In the genomic region with DNA sequence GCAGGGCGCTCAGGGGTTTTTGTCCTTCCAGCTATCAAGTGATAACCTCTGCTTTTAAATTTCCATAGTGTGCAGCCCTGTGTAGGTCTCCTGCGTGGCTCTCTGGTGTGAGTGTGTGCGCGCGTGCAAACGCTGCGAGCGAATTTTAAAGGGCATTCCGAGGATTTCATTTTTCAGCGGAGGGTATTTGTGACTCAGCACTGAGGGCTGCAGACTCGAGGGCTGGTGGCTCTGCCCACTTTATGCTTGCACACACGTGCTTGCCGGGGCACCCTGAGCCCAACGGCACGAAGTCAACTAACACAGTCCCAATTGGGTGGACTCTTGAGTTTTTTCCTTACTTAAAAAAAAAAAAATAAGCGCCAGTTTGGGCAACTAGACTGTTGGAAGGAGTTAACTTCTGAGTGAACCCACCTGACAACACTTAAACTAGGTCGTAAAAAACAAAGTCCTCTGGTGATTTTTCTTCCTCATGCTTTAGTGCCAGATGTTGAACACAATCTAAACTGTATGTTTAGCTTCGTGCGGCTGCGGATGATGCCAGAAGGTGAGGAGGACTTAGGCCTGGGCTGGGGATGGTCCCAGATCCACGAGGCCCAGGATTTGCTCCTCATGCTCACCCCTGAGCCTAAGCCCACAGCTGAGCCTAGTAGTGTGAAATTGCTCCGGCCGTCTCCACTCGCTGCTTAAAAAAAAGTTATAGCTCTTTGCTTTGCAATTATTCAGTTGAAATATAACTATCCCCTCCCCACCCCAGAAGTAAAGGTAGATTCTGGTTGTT, we compare ENCODE assay signal across 8 cellular contexts. TPM values are rescaled to one million over a fixed set of nuclear protein-coding genes. Genes with fewer than 3 reads are reported as not detected.
DNase-seq lines count a peak whose midpoint lies in the region; ATAC-seq lines count a peak whose summit lies in the region.

No MANE protein-coding gene starts in this region.

- no peak for DNase-seq in T-helper 2 cell treated with Interferon-gamma antibody and Interleukin-4, amounts not matched to agents 5 μg/mL and 100 μg/mL, for 36 hours (ENCODE audit: low spot score)
- no peak for DNase-seq in T-helper 2 cell
- DNase-seq in SW480 (ENCODE audit: low spot score): peak; percentile 65
- DNase-seq in stimulated activated naive B cell treated with anti-CD40 and anti-IgM and Interleukin-4, amounts not matched to agents 10 μg/mL and 1 μg/mL and 100 μg/mL, for 72 hours: no peak
- DNase-seq in SIG-M5 (lab: John Stamatoyannopoulos, UW): no peak
- DNase-seq in left lobe of liver (ENCODE audit: low spot score): no peak

- H3K27ac Mint-ChIP-seq in T-helper 2 cell treated with Interferon-gamma antibody and Interleukin-4, amounts not matched to agents 5 μg/mL and 100 μg/mL, for 36 hours: no peak overlapping the region
- H3K27ac Mint-ChIP-seq in stimulated activated naive B cell treated with anti-CD40 and anti-IgM and Interleukin-4, amounts not matched to agents 10 μg/mL and 1 μg/mL and 100 μg/mL, for 72 hours: peak overlapping the region; percentile 37

- no peaks in the 10 kb centered on the region for H3K9me3 Mint-ChIP-seq in T-helper 2 cell treated with Interferon-gamma antibody and Interleukin-4, amounts not matched to agents 5 μg/mL and 100 μg/mL, for 36 hours
- no peaks in the 10 kb centered on the region for H3K9me3 Mint-ChIP-seq in stimulated activated naive B cell treated with anti-CD40 and anti-IgM and Interleukin-4, amounts not matched to agents 10 μg/mL and 1 μg/mL and 100 μg/mL, for 72 hours

- peaks cover 2% of the 10 kb centered on the region for H3K36me3 Mint-ChIP-seq in T-helper 2 cell treated with Interferon-gamma antibody and Interleukin-4, amounts not matched to agents 5 μg/mL and 100 μg/mL, for 36 hours (ENCODE audit: low read depth)
- H3K36me3 Mint-ChIP-seq in stimulated activated naive B cell treated with anti-CD40 and anti-IgM and Interleukin-4, amounts not matched to agents 10 μg/mL and 1 μg/mL and 100 μg/mL, for 72 hours: no peaks in the 10 kb centered on the region

- peaks cover 81% of the 10 kb centered on the region for H3K27me3 Mint-ChIP-seq in T-helper 2 cell treated with Interferon-gamma antibody and Interleukin-4, amounts not matched to agents 5 μg/mL and 100 μg/mL, for 36 hours (ENCODE audit: low read depth)
- H3K27me3 Mint-ChIP-seq in stimulated activated naive B cell treated with anti-CD40 and anti-IgM and Interleukin-4, amounts not matched to agents 10 μg/mL and 1 μg/mL and 100 μg/mL, for 72 hours: peaks cover 57% of the 10 kb centered on the region in 2 donors

- peak overlapping the region; percentile 69 for H3K4me3 Mint-ChIP-seq in T-helper 2 cell treated with Interferon-gamma antibody and Interleukin-4, amounts not matched to agents 5 μg/mL and 100 μg/mL, for 36 hours
- H3K4me3 Mint-ChIP-seq in stimulated activated naive B cell treated with anti-CD40 and anti-IgM and Interleukin-4, amounts not matched to agents 10 μg/mL and 1 μg/mL and 100 μg/mL, for 72 hours: peak overlapping the region; percentile 66 to 77

- no peak for ATAC-seq in stimulated activated naive B cell treated with anti-CD40 and anti-IgM and Interleukin-4, amounts not matched to agents 10 μg/mL and 1 μg/mL and 100 μg/mL, for 72 hours (replicated peaks)
- no peak for ATAC-seq in HG02852 (IDR thresholded peaks at IDR 0.05; ENCODE audit: unreplicated experiment)
- ATAC-seq in left lobe of liver: no peak

- peak overlapping the region; percentile 40 for H3K4me3 ChIP-seq in iPS-11a (ENCODE audit: low read depth, low read length)

- H3K4me1 Mint-ChIP-seq in T-helper 2 cell treated with Interferon-gamma antibody and Interleukin-4, amounts not matched to agents 5 μg/mL and 100 μg/mL, for 36 hours (ENCODE audit: low read depth): peaks cover 39% of the 10 kb centered on the region
- H3K4me1 Mint-ChIP-seq in stimulated activated naive B cell treated with anti-CD40 and anti-IgM and Interleukin-4, amounts not matched to agents 10 μg/mL and 1 μg/mL and 100 μg/mL, for 72 hours: peaks cover 35 to 54% of the 10 kb centered on the region in 2 donors

RNA-seq across cellular contexts. Expression of a gene that starts 2.1 kb away (rescaled TPM):
- total RNA-seq in left lobe of liver: not detected
